Comparison of ENCODE assay signal across 8 cellular contexts in the genomic region with DNA sequence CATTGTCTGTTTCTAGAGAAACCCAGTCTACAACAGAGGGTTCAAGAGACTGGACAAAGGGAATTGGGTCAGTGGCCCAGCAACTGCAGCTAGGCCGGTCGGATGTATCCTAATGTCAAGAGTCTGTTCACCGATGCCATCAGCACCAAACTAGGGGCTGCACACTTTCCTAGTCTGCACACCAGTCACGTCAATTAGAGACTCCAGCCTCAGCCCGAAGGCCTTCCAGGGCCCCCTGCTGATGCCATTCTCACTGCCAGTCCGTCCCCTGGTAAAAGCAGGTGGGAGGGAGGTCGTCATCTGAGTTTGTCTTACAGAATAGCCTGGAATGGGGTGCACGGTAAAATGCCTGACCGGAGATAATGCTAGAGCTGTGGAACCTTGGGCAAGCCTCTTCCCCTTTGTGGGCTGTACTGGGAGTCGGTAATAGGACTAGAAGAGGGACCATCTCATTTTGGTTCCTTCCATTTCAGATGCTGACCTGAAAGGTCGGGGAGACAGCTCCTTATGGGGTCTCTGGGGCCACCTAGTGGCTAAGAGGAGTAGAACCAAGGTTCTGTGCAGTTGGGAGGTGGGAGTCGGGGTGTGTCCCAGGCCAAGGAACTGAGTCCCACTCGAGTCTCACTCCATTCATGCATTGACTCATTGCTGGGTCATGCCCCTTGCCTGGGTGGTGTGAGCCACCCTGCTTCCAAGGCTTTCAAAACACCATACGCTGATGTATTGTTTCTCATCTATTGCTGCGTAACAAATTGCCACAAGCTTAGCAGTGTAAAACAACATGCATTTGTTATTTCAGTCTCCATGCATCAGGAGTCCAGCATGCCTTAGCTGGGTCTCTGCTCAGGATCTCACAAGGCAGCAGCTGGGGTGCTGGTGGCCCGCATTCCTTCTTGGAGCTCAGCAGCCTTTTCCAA. TPM values are rescaled to one million over a fixed set of nuclear protein-coding genes. Genes with fewer than 3 reads are reported as not detected.
DNase-seq lines count a peak whose midpoint lies in the region; ATAC-seq and TF ChIP-seq lines count a peak whose summit lies in the region.

No MANE protein-coding gene starts in this region.

- H3K4me1 ChIP-seq in transverse colon: peaks cover 0 to 31% (median 20%) of the 10 kb centered on the region in 4 donors

- no peaks in the 10 kb centered on the region for H3K9me3 Mint-ChIP-seq in naive thymus-derived CD8-positive, alpha-beta T cell

- H3K27me3 ChIP-seq in transverse colon: no peaks in the 10 kb centered on the region

- POLR2A ChIA-PET in naive thymus-derived CD8-positive, alpha-beta T cell (lab: Charles Lee): interaction anchor here (0.9 to 2.4 kb wide), 5 partner anchors 31 to 118 kb away, joined by 3 to 7 read pairs (median 4); a partner anchor contains a TSS

- peak overlapping the region in 2 of 10 donors; percentile 50 to 62 for H3K4me3 Mint-ChIP-seq in naive thymus-derived CD8-positive, alpha-beta T cell

- TF ChIP-seq CTCF in epithelial cell of proximal tubule (conservative IDR thresholded peaks at IDR 0.05; ENCODE audit: low read depth, low read length) (peak; percentile 90), transverse colon (IDR thresholded peaks at IDR 0.05) (peak; percentile 72 to 84 (median 79))

- intact Hi-C loops in transverse colon (cut with DNase I; ENCODE audit: low total_unique reads): no loop called here

- 61 to 72% methylated on average over 6 to 16 of the region's 16 CpGs for WGBS in transverse colon (ENCODE audit: low coverage in 1 of 2), 2 donors

- H3K27me3 Mint-ChIP-seq in naive thymus-derived CD8-positive, alpha-beta T cell: no peaks in the 10 kb centered on the region

- H3K27ac ChIP-seq in transverse colon: peak overlapping the region in 1 of 4 donors; percentile 0

- peak; percentile 32 to 37 for ATAC-seq in naive thymus-derived CD8-positive, alpha-beta T cell
- ATAC-seq in GM19328 (IDR thresholded peaks at IDR 0.05; ENCODE audit: unreplicated experiment): no peak

- TF ChIP-seq EP300 in transverse colon (IDR thresholded peaks at IDR 0.05; ENCODE audit: low read depth): no peak

- DNase-seq in ELF-1 (ENCODE audit: low read depth, low spot score) (peak; percentile 81), HT1080 (ENCODE audit: low read depth) (peak; percentile 67), NOMO-1 treated with dmso at 0.1 percent for 144 hours (lab: John Stamatoyannopoulos, UW; ENCODE audit: unreplicated experiment) (peak; percentile 73), epithelial cell of proximal tubule (ENCODE audit: low read depth) (no peak), transverse colon (no peak)
- peak; percentile 60 for DNase-seq in activated CD8-positive, alpha-beta memory T cell treated with anti-CD3 and anti-CD28 coated beads, Interleukin-2, amount 50 U/mL, for 4 hours
- peak in 9 of 10 donors; percentile 43 to 85 (median 69) for DNase-seq in naive thymus-derived CD8-positive, alpha-beta T cell

- peak overlapping the region in 8 of 10 donors; percentile 19 to 98 (median 84) for H3K27ac Mint-ChIP-seq in naive thymus-derived CD8-positive, alpha-beta T cell

- no peaks in the 10 kb centered on the region for H3K36me3 Mint-ChIP-seq in naive thymus-derived CD8-positive, alpha-beta T cell

- no peaks in the 10 kb centered on the region for H3K9me3 ChIP-seq in transverse colon

- peaks cover 12 to 38% (median 36%) of the 10 kb centered on the region in 4 donors for H3K4me1 Mint-ChIP-seq in naive thymus-derived CD8-positive, alpha-beta T cell

- no peak overlapping the region for H3K4me3 ChIP-seq in epithelial cell of proximal tubule (ENCODE audit: low read depth, low read length)
- no peak overlapping the region for H3K4me3 ChIP-seq in transverse colon

- in situ Hi-C loops in transverse colon (cut with MboI; ENCODE audit: low pct_ligation_motif_present in 1 of 4, low pct_unique_long_range_greater_than_20kb in 1 of 4, low sequenced_read_pairs in 3 of 4): no loop called here

- no peak for TF ChIP-seq POLR2A in transverse colon (IDR thresholded peaks at IDR 0.05)

- no peaks in the 10 kb centered on the region for H3K36me3 ChIP-seq in transverse colon

RNA-seq across cellular contexts. Expression of a gene that starts 5.1 kb away (rescaled TPM):
- total RNA-seq in HT1080 (2014; rRNA removed; shearing (Covaris generic)): 8.7 and 13.2 TPM in 2 replicates
- polyA plus RNA-seq in HT1080 (2015; cell fraction: cytosol; rRNA removed): 20.2 and 21.4 TPM in 2 replicates
- polyA plus RNA-seq in HT1080 (2015; cell fraction: nucleus; rRNA removed): 19.2 and 20.0 TPM in 2 replicates
- total RNA-seq in epithelial cell of proximal tubule (7.9 and 10.1 TPM in 2 replicates), transverse colon (1 to 10 TPM; 2.0 to 5.0 (median 3.5) TPM)
- 10 to 100 TPM; 19.8 to 21.7 TPM for total RNA-seq in naive thymus-derived CD8-positive, alpha-beta T cell
- 1 to 10 TPM; 1.3 to 2.1 (median 2.0) TPM for polyA plus RNA-seq in naive thymus-derived CD8-positive, alpha-beta T cell

RNA-seq across cellular contexts. Expression of a gene that starts 16.4 kb away (rescaled TPM):
- 18.8 and 21.7 TPM in 2 replicates for total RNA-seq in HT1080 (2014; rRNA removed; shearing (Covaris generic))
- polyA plus RNA-seq in HT1080 (2015; cell fraction: cytosol; rRNA removed): 16.3 and 29.9 TPM in 2 replicates
- polyA plus RNA-seq in HT1080 (2015; cell fraction: nucleus; rRNA removed): 9.4 and 9.9 TPM in 2 replicates
- total RNA-seq in epithelial cell of proximal tubule (49.1 and 52.4 TPM in 2 replicates), transverse colon (10 to 100 TPM in 3 of 4 donors, 1 to 10 TPM in 1; 7.1 to 18.0 (median 12.8) TPM)
- total RNA-seq in naive thymus-derived CD8-positive, alpha-beta T cell: 1 to 10 TPM; 1.2 to 1.6 TPM
- polyA plus RNA-seq in naive thymus-derived CD8-positive, alpha-beta T cell: 1 to 10 TPM; 1.7 to 3.6 (median 2.6) TPM

RNA-seq across cellular contexts. Expression of a gene that starts 33.1 kb away (rescaled TPM):
- total RNA-seq in HT1080 (2014; rRNA removed; shearing (Covaris generic)): 17.3 and 22.2 TPM in 2 replicates
- polyA plus RNA-seq in HT1080 (2015; cell fraction: cytosol; rRNA removed): 14.9 and 17.1 TPM in 2 replicates
- 11.4 and 13.0 TPM in 2 replicates for polyA plus RNA-seq in HT1080 (2015; cell fraction: nucleus; rRNA removed)
- total RNA-seq in epithelial cell of proximal tubule (12.4 and 20.3 TPM in 2 replicates), transverse colon (10 to 100 TPM in 2 of 4 donors, 1 to 10 TPM in 2; 6.6 to 16.0 (median 10.1) TPM)
- 10 to 100 TPM; 29.6 to 29.7 TPM for total RNA-seq in naive thymus-derived CD8-positive, alpha-beta T cell
- 10 to 100 TPM in 1 of 3 donors, 1 to 10 TPM in 2; 6.9 to 13.9 (median 7.5) TPM for polyA plus RNA-seq in naive thymus-derived CD8-positive, alpha-beta T cell

RNA-seq across cellular contexts. Expression of a gene that starts 39.9 kb away (rescaled TPM):
- total RNA-seq in HT1080 (2014; rRNA removed; shearing (Covaris generic)): 0.23 and 0.50 TPM in 2 replicates
- polyA plus RNA-seq in HT1080 (2015; cell fraction: cytosol; rRNA removed): 1.7 and 2.2 TPM in 2 replicates
- 5.3 and 6.7 TPM in 2 replicates for polyA plus RNA-seq in HT1080 (2015; cell fraction: nucleus; rRNA removed)
- 1.7 and 3.9 TPM in 2 replicates for total RNA-seq in epithelial cell of proximal tubule
- 1 to 10 TPM; 4.7 to 5.7 TPM for total RNA-seq in naive thymus-derived CD8-positive, alpha-beta T cell
- under 1 TPM; 0.46 to 0.80 (median 0.67) TPM for polyA plus RNA-seq in naive thymus-derived CD8-positive, alpha-beta T cell
- total RNA-seq in transverse colon: 10 to 100 TPM in 1 of 4 donors, 1 to 10 TPM in 3; 3.0 to 97.3 (median 3.7) TPM

RNA-seq across cellular contexts. Expression of a gene that starts 50.1 kb away (rescaled TPM):
- 91.3 and 92.5 TPM in 2 replicates for total RNA-seq in HT1080 (2014; rRNA removed; shearing (Covaris generic))
- 130 and 145 TPM in 2 replicates for polyA plus RNA-seq in HT1080 (2015; cell fraction: cytosol; rRNA removed)
- polyA plus RNA-seq in HT1080 (2015; cell fraction: nucleus; rRNA removed): 77.7 and 85.7 TPM in 2 replicates
- total RNA-seq in epithelial cell of proximal tubule (78.8 and 112 TPM in 2 replicates), transverse colon (10 to 100 TPM in 2 of 4 donors, 1 to 10 TPM in 2; 3.8 to 11.3 (median 7.9) TPM)
- total RNA-seq in naive thymus-derived CD8-positive, alpha-beta T cell: 1 to 10 TPM; 8.7 to 8.9 TPM
- polyA plus RNA-seq in naive thymus-derived CD8-positive, alpha-beta T cell: 1 to 10 TPM; 5.5 to 6.5 (median 6.2) TPM

Comparison
In these comparisons a context has a peak if more than half of its experiments do, and no peak if none do; other contexts are left out.
1. DNase-seq: peak in ELF-1 (single experiment), HT1080 (single experiment), NOMO-1 treated with dmso at 0.1 percent for 144 hours (single experiment), activated CD8-positive, alpha-beta memory T cell treated with anti-CD3 and anti-CD28 coated beads, Interleukin-2, amount 50 U/mL, for 4 hours (single experiment) and naive thymus-derived CD8-positive, alpha-beta T cell (9 of 10); none in epithelial cell of proximal tubule (single experiment) and transverse colon (single experiment).